8 cellular contexts compared by ENCODE assay signal in the genomic region with DNA sequence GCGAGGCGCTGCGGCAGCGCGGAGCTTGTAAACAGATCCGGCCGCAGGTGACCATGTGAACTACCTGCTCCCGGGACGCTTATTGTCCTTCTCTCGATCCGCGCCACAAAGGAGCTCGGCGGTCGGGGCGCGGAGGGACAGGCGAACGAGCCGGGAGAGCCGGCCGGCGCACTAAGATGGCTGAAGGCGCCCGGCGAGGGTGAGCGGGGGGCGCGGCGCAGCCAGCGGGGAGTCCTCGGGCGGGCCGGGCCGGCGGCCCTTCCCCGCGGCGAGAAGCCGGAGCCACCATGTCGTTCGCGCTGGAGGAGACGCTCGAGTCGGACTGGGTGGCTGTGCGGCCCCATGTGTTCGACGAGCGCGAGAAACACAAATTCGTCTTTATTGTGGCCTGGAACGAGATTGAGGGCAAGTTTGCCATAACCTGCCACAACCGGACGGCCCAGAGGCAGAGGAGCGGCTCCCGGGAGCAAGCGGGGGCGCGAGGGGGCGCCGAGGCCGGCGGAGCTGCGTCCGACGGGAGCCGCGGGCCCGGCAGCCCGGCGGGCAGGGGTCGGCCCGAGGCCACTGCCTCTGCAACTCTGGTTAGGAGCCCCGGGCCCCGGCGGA. TPM values are rescaled to one million over a fixed set of nuclear protein-coding genes. Genes with fewer than 3 reads are reported as not detected.
DNase-seq lines count a peak whose midpoint lies in the region; ATAC-seq, FAIRE-seq and TF ChIP-seq lines count a peak whose summit lies in the region.

No MANE protein-coding gene starts in this region.

- H3K27me3 Mint-ChIP-seq in activated CD4-positive, alpha-beta T cell treated with anti-CD3 and anti-CD28 coated beads, Interleukin-2, amount 10 ng/mL, durations not matched to agents 7 days and 5 days: no peaks in the 10 kb centered on the region

- peak; percentile 46 for FAIRE-seq in endothelial cell of umbilical vein (lab: Jason Lieb, UNC)
- FAIRE-seq in H54 (lab: Jason Lieb, UNC): no peak

- H3K4me1 Mint-ChIP-seq in activated CD4-positive, alpha-beta T cell treated with anti-CD3 and anti-CD28 coated beads, Interleukin-2, amount 10 ng/mL, durations not matched to agents 7 days and 5 days: peaks cover 32% of the 10 kb centered on the region

- peaks cover 3% of the 10 kb centered on the region for H3K36me3 Mint-ChIP-seq in activated CD4-positive, alpha-beta T cell treated with anti-CD3 and anti-CD28 coated beads, Interleukin-2, amount 10 ng/mL, durations not matched to agents 7 days and 5 days (ENCODE audit: low read depth)

- dilution Hi-C loops in endothelial cell of umbilical vein (cut with MboI; ENCODE audit: extremely low pct_ligation_motif_present, low sequenced_read_pairs): no loop called here

- DNase-seq in HuH-7 (ENCODE audit: low spot score): peak; percentile 15
- peak; percentile 34 for DNase-seq in activated CD4-positive, alpha-beta T cell treated with anti-CD3 and anti-CD28 coated beads, Interleukin-2, amount 10 ng/mL, durations not matched to agents 7 days and 5 days
- no peak for DNase-seq in endothelial cell of umbilical vein (ENCODE audit: low read depth, low spot score)
- DNase-seq in H54 (ENCODE audit: insufficient read length, low spot score): no peak

- H3K4me3 ChIP-seq in endothelial cell of umbilical vein (replicated peaks in 1 of 3; ENCODE audit: insufficient read depth in 1 of 3, low read depth in 1 of 3, low read length in 3 of 3) (peak overlapping the region; percentile 36 to 73 (median 64)), mucosa of rectum (ENCODE audit: low read length in 2 of 2) (peak overlapping the region; percentile 91), thymus (ENCODE audit: low read length) (peak overlapping the region; percentile 71)

- no peaks in the 10 kb centered on the region for H3K79me2 ChIP-seq in endothelial cell of umbilical vein (ENCODE audit: control insufficient read depth, insufficient read depth, low read length)

- TF ChIP-seq POLR2A in endothelial cell of umbilical vein (IDR thresholded peaks at IDR 0.05; ENCODE audit: low read depth, low read length) (no peak), H54 (IDR thresholded peaks at IDR 0.05; ENCODE audit: low read depth, low read length) (no peak)

- no TSS peak for BruUV-seq in endothelial cell of umbilical vein (replicated peaks; lab: Mats Ljungman, UMichigan)

- no peaks in the 10 kb centered on the region for H4K20me1 ChIP-seq in endothelial cell of umbilical vein (replicated peaks; ENCODE audit: control insufficient read depth, extremely low read depth, insufficient read depth, low read length)

- H3K9ac ChIP-seq in ES-I3 (ENCODE audit: low read depth, low read length) (peak overlapping the region; percentile 84), endothelial cell of umbilical vein (replicated peaks; ENCODE audit: extremely low read depth, insufficient read depth, low read length) (peak overlapping the region; percentile 81), mucosa of rectum (ENCODE audit: low read depth in 1 of 2, low read length in 2 of 2) (peak overlapping the region; percentile 83 to 97)

- H3K9me3 Mint-ChIP-seq in activated CD4-positive, alpha-beta T cell treated with anti-CD3 and anti-CD28 coated beads, Interleukin-2, amount 10 ng/mL, durations not matched to agents 7 days and 5 days: no peaks in the 10 kb centered on the region

- H3K9me1 ChIP-seq in endothelial cell of umbilical vein (replicated peaks; ENCODE audit: control insufficient read depth, extremely low read depth, insufficient read depth, low read length): no peaks in the 10 kb centered on the region

- H3K4me1 ChIP-seq in ES-I3 (ENCODE audit: insufficient read depth, low read length) (no peaks in the 10 kb centered on the region), endothelial cell of umbilical vein (ENCODE audit: control insufficient read depth, extremely low read depth, insufficient read depth, low read length) (peaks cover 10% of the 10 kb centered on the region), mucosa of rectum (ENCODE audit: control insufficient read depth in 2 of 2, insufficient read depth in 2 of 2, low read length in 2 of 2) (peaks cover 0 to 11% of the 10 kb centered on the region in 2 donors), thymus (ENCODE audit: control insufficient read depth, insufficient read depth, low read length) (peaks cover 5% of the 10 kb centered on the region)

- peak overlapping the region; percentile 91 for H3K4me2 ChIP-seq in endothelial cell of umbilical vein (ENCODE audit: insufficient read depth, low read length)

- H3K36me3 ChIP-seq in ES-I3 (ENCODE audit: insufficient read depth, low read length) (no peaks in the 10 kb centered on the region), endothelial cell of umbilical vein (ENCODE audit: control insufficient read depth in 2 of 2, extremely low read depth in 1 of 2, insufficient read depth in 2 of 2, low read length in 2 of 2) (no peaks in the 10 kb centered on the region), mucosa of rectum (ENCODE audit: control insufficient read depth in 2 of 2, insufficient read depth in 2 of 2, low read length in 2 of 2) (no peaks in the 10 kb centered on the region), thymus (ENCODE audit: control insufficient read depth, insufficient read depth) (no peaks in the 10 kb centered on the region)

- H3K4me3 Mint-ChIP-seq in activated CD4-positive, alpha-beta T cell treated with anti-CD3 and anti-CD28 coated beads, Interleukin-2, amount 10 ng/mL, durations not matched to agents 7 days and 5 days: peak overlapping the region; percentile 87

- H3K27ac ChIP-seq in endothelial cell of umbilical vein (ENCODE audit: insufficient read depth, low read depth, low read length) (peak overlapping the region; percentile 54), mucosa of rectum (ENCODE audit: low read depth in 2 of 2, low read length in 2 of 2) (peak overlapping the region; percentile 84 to 93), thymus (ENCODE audit: low read depth) (peak overlapping the region; percentile 80)

- under 1% methylated on average over 77 of the region's 77 CpGs for WGBS in thymus

- H3K9me3 ChIP-seq in ES-I3 (ENCODE audit: control insufficient read depth, insufficient read depth, low read length) (no peaks in the 10 kb centered on the region), endothelial cell of umbilical vein (replicated peaks; ENCODE audit: control insufficient read depth, insufficient read depth, low read length) (no peaks in the 10 kb centered on the region), mucosa of rectum (ENCODE audit: control insufficient read depth in 2 of 2, low read length in 2 of 2) (no peaks in the 10 kb centered on the region), thymus (ENCODE audit: control insufficient read depth) (no peaks in the 10 kb centered on the region)

- intact Hi-C loops in endothelial cell of umbilical vein (cut with micrococcal nuclease): loop anchor here (2.0 to 5.0 kb wide), 5 partner anchors 34 to 328 kb away; a partner anchor contains a TSS

- CTCF ChIA-PET in activated CD4-positive, alpha-beta T cell treated with anti-CD3 and anti-CD28 coated beads, Interleukin-2, amount 10 ng/mL, durations not matched to agents 7 days and 5 days (lab: Charles Lee): interaction anchor here (1.0 to 1.7 kb wide), 3 partner anchors 11 to 24 kb away, joined by 3 to 7 read pairs (median 3); no protein-coding TSS in a partner anchor
- CTCF ChIA-PET in endothelial cell of umbilical vein (lab: Charles Lee): interaction anchor here (1.1 to 3.4 kb wide), 6 partner anchors 20 to 211 kb away, joined by 3 to 37 read pairs (median 5); no protein-coding TSS in a partner anchor

- H3K27me3 ChIP-seq in endothelial cell of umbilical vein (ENCODE audit: control insufficient read depth in 2 of 2, insufficient read depth in 2 of 2, low read length in 2 of 2) (no peaks in the 10 kb centered on the region), mucosa of rectum (ENCODE audit: control insufficient read depth in 2 of 2, insufficient read depth in 2 of 2, low read length in 2 of 2) (no peaks in the 10 kb centered on the region), thymus (ENCODE audit: control insufficient read depth, insufficient read depth) (no peaks in the 10 kb centered on the region)

- peak overlapping the region; percentile 83 for H2AFZ ChIP-seq in endothelial cell of umbilical vein (ENCODE audit: low read depth, low read length)

- H3K27ac Mint-ChIP-seq in activated CD4-positive, alpha-beta T cell treated with anti-CD3 and anti-CD28 coated beads, Interleukin-2, amount 10 ng/mL, durations not matched to agents 7 days and 5 days: peak overlapping the region; percentile 89

- POLR2A ChIA-PET in activated CD4-positive, alpha-beta T cell treated with anti-CD3 and anti-CD28 coated beads, Interleukin-2, amount 10 ng/mL, durations not matched to agents 7 days and 5 days (lab: Charles Lee): interaction anchor here (0.7 kb wide), 1 partner anchor 216 kb away, joined by 3 read pairs; no protein-coding TSS in a partner anchor
- POLR2A ChIA-PET in endothelial cell of umbilical vein (lab: Charles Lee): interaction anchor here (0.6 kb wide), 1 partner anchor 18 kb away, joined by 6 read pairs; no protein-coding TSS in a partner anchor

- ATAC-seq in GM21526 (IDR thresholded peaks at IDR 0.05; ENCODE audit: low FRiP score, unreplicated experiment): peak; percentile 19

- no peak for TF ChIP-seq CTCF in endothelial cell of umbilical vein (IDR thresholded peaks at IDR 0.05; ENCODE audit: extremely low read depth in 1 of 2, insufficient read depth in 1 of 2, low read depth in 1 of 2, low read length in 2 of 2)

TF ChIP-seq in endothelial cell of umbilical vein, 7 proteins besides CTCF, POLR2A, EP300 and RAD21 (continues in another document):
- no peak for TF ChIP-seq GATA2 (IDR thresholded peaks at IDR 0.05; ENCODE audit: insufficient read depth, insufficient read length, low read depth, low read length)
- TF ChIP-seq EZH2 (IDR thresholded peaks at IDR 0.05; ENCODE audit: borderline replicate concordance, low read depth, low read length, severe bottlenecking): no peak
- no peak for TF ChIP-seq MYC (IDR thresholded peaks at IDR 0.05; ENCODE audit: low read depth, low read length)
- TF ChIP-seq POLR2AphosphoS5 (IDR thresholded peaks at IDR 0.05; ENCODE audit: insufficient read depth, low read depth, low read length): no peak
- TF ChIP-seq JUN (IDR thresholded peaks at IDR 0.05; ENCODE audit: borderline replicate concordance, insufficient read depth, insufficient read length, low read depth): no peak
- no peak for TF ChIP-seq FOS (IDR thresholded peaks at IDR 0.05; ENCODE audit: borderline replicate concordance, insufficient read depth, low read length)

RNA-seq across cellular contexts. Expression of a gene that starts 0.5 kb away (rescaled TPM):
- total RNA-seq in activated CD4-positive, alpha-beta T cell treated with anti-CD3 and anti-CD28 coated beads, Interleukin-2, amount 10 ng/mL, durations not matched to agents 7 days and 5 days: 1 to 10 TPM; 4.5 to 4.8 TPM
- 6.3 and 6.5 TPM in 2 replicates for total RNA-seq in endothelial cell of umbilical vein
- polyA plus RNA-seq in endothelial cell of umbilical vein (1.1 and 1.5 TPM in 2 replicates), thymus (7.3 TPM)
- 1.4 and 1.7 TPM in 2 replicates for polyA plus RNA-seq in endothelial cell of umbilical vein (2011; cell fraction: cytosol; rRNA removed)
- 5.1 and 5.7 TPM in 2 replicates for polyA plus RNA-seq in endothelial cell of umbilical vein (2011; cell fraction: nucleus; rRNA removed)
- polyA plus RNA-seq in endothelial cell of umbilical vein (2012): 3.5 and 4.4 TPM in 2 replicates
- 3.9 and 4.6 TPM in 2 replicates for polyA minus RNA-seq in endothelial cell of umbilical vein
- 14.0 TPM for polyA minus RNA-seq in endothelial cell of umbilical vein (2011; cell fraction: cytosol; rRNA and poly(A)+ RNA removed)
- 7.5 and 7.6 TPM in 2 replicates for polyA minus RNA-seq in endothelial cell of umbilical vein (2011; cell fraction: nucleus; rRNA and poly(A)+ RNA removed)

Comparison
In these comparisons a context has a peak if more than half of its experiments do, and no peak if none do; other contexts are left out.
1. DNase-seq: peak in HuH-7 (single experiment) and activated CD4-positive, alpha-beta T cell treated with anti-CD3 and anti-CD28 coated beads, Interleukin-2, amount 10 ng/mL, durations not matched to agents 7 days and 5 days (single experiment); none in endothelial cell of umbilical vein (single experiment) and H54 (single experiment).
2. Peak in every context shown above with its lines, with median percentiles within 50 percentile points of each other: H3K9ac ChIP-seq, H3K27ac ChIP-seq and H3K4me3 ChIP-seq.